26 cellular contexts compared by ENCODE assay signal in the genomic region with DNA sequence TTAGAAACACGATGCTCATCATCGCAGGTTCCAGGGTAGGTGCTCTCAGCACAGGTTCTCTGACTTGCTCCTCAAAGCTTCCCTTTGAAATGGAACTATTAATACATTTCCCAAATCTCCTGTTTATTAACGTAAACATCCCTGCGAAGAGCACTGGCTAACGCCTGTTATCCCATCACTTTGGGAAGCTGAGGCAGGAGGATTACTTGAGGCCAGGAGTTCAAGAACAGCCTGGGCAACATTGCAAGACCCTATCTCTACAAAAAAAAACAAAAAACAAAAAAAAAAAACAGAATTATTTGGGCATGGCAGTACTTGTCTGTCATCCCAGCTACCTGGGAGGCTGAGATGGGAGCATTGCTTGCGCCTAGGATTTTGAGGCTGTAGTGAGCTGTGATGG. TPM values are rescaled to one million over a fixed set of nuclear protein-coding genes. Genes with fewer than 3 reads are reported as not detected.
DNase-seq lines count a peak whose midpoint lies in the region; ATAC-seq and TF ChIP-seq lines count a peak whose summit lies in the region.
"Had no signal": no experiment of that assay in that cellular context is flagged by ENCODE, and none has a peak within 500 bp of the region (broad histone marks: within the 10 kb centered on the region; RNA-seq: fewer than 3 reads in every experiment).

No MANE protein-coding gene starts in this region.

- H3K27ac ChIP-seq in GM23338 (ENCODE audit: low read depth) (peak overlapping the region; percentile 93), VCaP (peak overlapping the region; percentile 97), lower lobe of right lung (peak overlapping the region; percentile 83), thyroid gland (peak overlapping the region; percentile 92 to 99 (median 95))
- H3K27ac ChIP-seq: neutrophil had no signal

- H3K79me2 ChIP-seq in GM23338 (replicated peaks; ENCODE audit: insufficient read depth) = no peaks in the 10 kb centered on the region

- H4K20me1 ChIP-seq in GM23338 (replicated peaks; ENCODE audit: insufficient read depth) = no peaks in the 10 kb centered on the region

- H3K9me3 ChIP-seq in lower lobe of right lung (peaks cover 4% of the 10 kb centered on the region), thyroid gland (no peaks in the 10 kb centered on the region), T-helper 17 cell (ENCODE audit: control insufficient read depth, low read length, poor library complexity, severe bottlenecking) (no peaks in the 10 kb centered on the region)
- H3K9me3 ChIP-seq: neutrophil had no signal

- H3K4me3 ChIP-seq in GM23338 (no peak overlapping the region), lower lobe of right lung (no peak overlapping the region), thyroid gland (replicated peaks in 1 of 3) (no peak overlapping the region)

- H3K9me2 ChIP-seq in GM23338 (ENCODE audit: insufficient read depth) = no peaks in the 10 kb centered on the region

- TF ChIP-seq CTCF in GM23338 (conservative IDR thresholded peaks at IDR 0.05; ENCODE audit: low read depth in 2 of 2) (no peak), VCaP (conservative IDR thresholded peaks at IDR 0.05) (no peak), lower lobe of right lung (IDR thresholded peaks at IDR 0.05) (no peak), thyroid gland (IDR thresholded peaks at IDR 0.05) (no peak)

- H3K27ac Mint-ChIP-seq in GM23338 = no peak overlapping the region
- no peak overlapping the region for H3K27ac Mint-ChIP-seq in T-helper 17 cell
- H3K27ac Mint-ChIP-seq: activated naive CD8-positive, alpha-beta T cell treated with anti-CD3 and anti-CD28 coated beads, Interleukin-2, amount 50 U/mL, for 24 hours; T-helper 2 cell treated with Interferon-gamma antibody and Interleukin-4, amounts not matched to agents 5 μg/mL and 100 μg/mL, for 36 hours had no signal

- TF ChIP-seq POLR2A in thyroid gland (IDR thresholded peaks at IDR 0.05) = no peak

- ATAC-seq in GM23338 (no peak), lower lobe of right lung (no peak), T-helper 17 cell (no peak)
- ATAC-seq: activated naive CD8-positive, alpha-beta T cell treated with anti-CD3 and anti-CD28 coated beads, Interleukin-2, amount 50 U/mL, for 24 hours had no signal

- no peak overlapping the region for H3K4me3 Mint-ChIP-seq in GM23338
- no peak overlapping the region for H3K4me3 Mint-ChIP-seq in T-helper 17 cell
- H3K4me3 Mint-ChIP-seq: activated naive CD8-positive, alpha-beta T cell treated with anti-CD3 and anti-CD28 coated beads, Interleukin-2, amount 50 U/mL, for 24 hours; T-helper 2 cell treated with Interferon-gamma antibody and Interleukin-4, amounts not matched to agents 5 μg/mL and 100 μg/mL, for 36 hours had no signal

- no peak for DNase-seq in GM23338 (ENCODE audit: low spot score)
- no peak for DNase-seq in lower lobe of right lung
- no peak for DNase-seq in thyroid gland
- no peak for DNase-seq in T-helper 17 cell
- DNase-seq in MV-4-11 (lab: John Stamatoyannopoulos, UW) = no peak
- no peak for DNase-seq in NCI-H187 (lab: John Stamatoyannopoulos, UW)
- DNase-seq: activated CD4-positive, alpha-beta T cell treated with anti-CD3 and anti-CD28 coated beads for 4 hours; activated CD8-positive, alpha-beta memory T cell treated with anti-CD3 and anti-CD28 coated beads for 24 hours; activated effector memory CD4-positive, alpha-beta T cell treated with anti-CD3 and anti-CD28 coated beads, Interleukin-2, amount 50 U/mL, for 16 hours; activated naive CD8-positive, alpha-beta T cell treated with anti-CD3 and anti-CD28 coated beads, Interleukin-2, amount 50 U/mL, for 24 hours; head of caudate nucleus; kidney glomerular epithelial cell; NCI-H1417 treated with DMSO at 0.1 percent for 48 hours; NCI-H2081 treated with DMSO at 0.1 percent for 48 hours; NCI-H774; RPMI8226; stimulated activated CD8-positive, alpha-beta memory T cell treated with anti-CD3 and anti-CD28 coated beads, Interleukin-4, amount 100 ng/mL, for 48 hours had no signal

- H3K4me2 ChIP-seq in GM23338 = peak overlapping the region; percentile 66; the same call in 1 of the 2 replicates

- H3K4me1 Mint-ChIP-seq in GM23338 = peaks cover 8% of the 10 kb centered on the region
- no peaks in the 10 kb centered on the region for H3K4me1 Mint-ChIP-seq in T-helper 17 cell

- peaks cover 22% of the 10 kb centered on the region for H3K36me3 Mint-ChIP-seq in GM23338 (ENCODE audit: low read depth)
- H3K36me3 Mint-ChIP-seq in T-helper 17 cell (ENCODE audit: low read depth) = no peaks in the 10 kb centered on the region
- H3K36me3 Mint-ChIP-seq: brain, CD14-positive monocyte, type B pancreatic cell had no signal

- peaks cover 24% of the 10 kb centered on the region for H3K9me3 Mint-ChIP-seq in GM23338

- H3K4me1 ChIP-seq in GM23338 (ENCODE audit: insufficient read depth) (peaks cover 15% of the 10 kb centered on the region), lower lobe of right lung (peaks cover 50% of the 10 kb centered on the region), thyroid gland (peaks cover 29 to 43% of the 10 kb centered on the region in 2 donors)

- H3K27me3 Mint-ChIP-seq in GM23338 (ENCODE audit: insufficient read depth, low read depth, poor library complexity) (peaks cover 13% of the 10 kb centered on the region), T-helper 17 cell (no peaks in the 10 kb centered on the region)
- H3K27me3 Mint-ChIP-seq: type B pancreatic cell had no signal

- H2AFZ ChIP-seq in GM23338 = no peak overlapping the region

- H3K27me3 ChIP-seq in GM23338 (ENCODE audit: insufficient read depth) (no peaks in the 10 kb centered on the region), lower lobe of right lung (ENCODE audit: low read depth) (no peaks in the 10 kb centered on the region), thyroid gland (no peaks in the 10 kb centered on the region)

- intact Hi-C loops in lower lobe of right lung (cut with DNase I) (no loop called here), thyroid gland (cut with DNase I) (no loop called here)

- 89 to 91% methylated on average over 6 of the region's 6 CpGs for WGBS in thyroid gland, 2 donors

- H3F3A ChIP-seq in GM23338 (replicated peaks; ENCODE audit: low read depth) = no peaks in the 10 kb centered on the region

- H3K36me3 ChIP-seq in GM23338 (ENCODE audit: insufficient read depth) = no peaks in the 10 kb centered on the region; the same call in 1 of the 2 replicates
- no peaks in the 10 kb centered on the region for H3K36me3 ChIP-seq in lower lobe of right lung
- no peaks in the 10 kb centered on the region for H3K36me3 ChIP-seq in thyroid gland
- H3K36me3 ChIP-seq: neutrophil had no signal

TF ChIP-seq in GM23338, 12 proteins besides CTCF, POLR2A, EP300 and RAD21 (continues in another document):
- TF ChIP-seq, protein P1, sequence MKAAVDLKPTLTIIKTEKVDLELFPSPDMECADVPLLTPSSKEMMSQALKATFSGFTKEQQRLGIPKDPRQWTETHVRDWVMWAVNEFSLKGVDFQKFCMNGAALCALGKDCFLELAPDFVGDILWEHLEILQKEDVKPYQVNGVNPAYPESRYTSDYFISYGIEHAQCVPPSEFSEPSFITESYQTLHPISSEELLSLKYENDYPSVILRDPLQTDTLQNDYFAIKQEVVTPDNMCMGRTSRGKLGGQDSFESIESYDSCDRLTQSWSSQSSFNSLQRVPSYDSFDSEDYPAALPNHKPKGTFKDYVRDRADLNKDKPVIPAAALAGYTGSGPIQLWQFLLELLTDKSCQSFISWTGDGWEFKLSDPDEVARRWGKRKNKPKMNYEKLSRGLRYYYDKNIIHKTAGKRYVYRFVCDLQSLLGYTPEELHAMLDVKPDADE (IDR thresholded peaks at IDR 0.05) = no peak

RNA-seq across cellular contexts. Expression of a gene that starts 18.7 kb away (rescaled TPM):
- total RNA-seq in GM23338 (2014; rRNA removed; shearing (Covaris generic)) = not detected in 2 replicates
- not detected in 2 replicates for polyA plus RNA-seq in GM23338 (2016; fragmentation: Nextera tagmentation; extraction: Ambion mirVana)
- total RNA-seq in lower lobe of right lung (not detected), thyroid gland (under 1 TPM in 1 of 4 donors, not detected in 3; 0.40 TPM), T-helper 17 cell (not detected)
- total RNA-seq: chondrocyte, mesenteric fat pad, pulmonary artery endothelial cell had no signal
- polyA plus RNA-seq: CD14-positive monocyte had no signal

RNA-seq across cellular contexts. Expression of a gene that starts 30.9 kb away (rescaled TPM):
- 0.62 and 1.4 TPM in 2 replicates for total RNA-seq in GM23338 (2014; rRNA removed; shearing (Covaris generic))
- polyA plus RNA-seq in GM23338 (2016; fragmentation: Nextera tagmentation; extraction: Ambion mirVana) = 3.3 and 4.1 TPM in 2 replicates
- total RNA-seq in lower lobe of right lung (41.0 TPM), thyroid gland (10 to 100 TPM; 12.4 to 56.2 (median 16.8) TPM), T-helper 17 cell (100 to 1,000 TPM; 149 to 168 TPM)

RNA-seq across cellular contexts. Expression of a gene that starts 46.3 kb away (rescaled TPM):
- total RNA-seq in GM23338 (2014; rRNA removed; shearing (Covaris generic)) = 0.16 and 0.38 TPM in 2 replicates
- polyA plus RNA-seq in GM23338 (2016; fragmentation: Nextera tagmentation; extraction: Ambion mirVana) = 0.56 and 0.76 TPM in 2 replicates
- total RNA-seq in lower lobe of right lung = 7.7 TPM
- total RNA-seq in thyroid gland = 1 to 10 TPM in 3 of 4 donors, under 1 TPM in 1; 0.78 to 5.5 (median 3.8) TPM
- total RNA-seq in T-helper 17 cell = under 1 TPM; 0.27 to 0.39 TPM
- polyA plus RNA-seq: CD14-positive monocyte had no signal
